In the genomic region with DNA sequence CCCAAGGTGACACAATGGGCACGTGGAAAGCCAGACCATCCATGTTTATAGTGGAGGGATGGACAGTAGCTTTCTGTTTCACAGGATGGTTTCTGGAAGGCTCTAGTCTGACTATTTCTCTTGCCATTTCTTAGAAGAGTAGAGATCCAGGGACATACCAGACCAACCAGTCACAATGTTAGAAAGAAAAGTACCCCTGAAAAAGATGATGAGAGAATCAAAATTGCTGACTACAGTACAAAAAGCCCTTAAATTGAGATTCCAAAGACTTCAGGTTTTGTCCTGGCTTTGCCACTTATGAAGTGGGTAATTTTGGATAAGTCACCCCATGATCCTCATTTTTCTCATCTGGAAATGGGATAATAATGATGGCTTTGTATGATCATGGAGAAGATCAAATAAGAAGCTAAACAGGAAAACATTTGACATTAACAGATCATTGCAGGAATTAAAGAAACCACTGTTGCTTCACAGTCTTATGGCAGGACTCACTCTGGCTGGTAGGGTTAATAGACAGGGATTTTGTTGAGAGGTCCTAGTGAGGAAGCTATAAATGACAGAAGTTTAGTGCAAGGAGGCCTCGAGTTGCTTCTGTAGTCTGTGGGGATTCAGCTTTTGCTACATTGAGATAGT, we compare ENCODE assay signal across 16 cellular contexts.
"Had no signal": no experiment of that assay in that cellular context is flagged by ENCODE, and none has a peak within 500 bp of the region (broad histone marks: within the 10 kb centered on the region; RNA-seq: fewer than 3 reads in every experiment).

No MANE protein-coding gene starts in this region.

- H3K4me1 ChIP-seq: adrenal gland, testis had no signal

- ATAC-seq: activated CD4-positive, alpha-beta T cell treated with anti-CD3 and anti-CD28 coated beads for 36 hours; activated naive CD4-positive, alpha-beta T cell treated with anti-CD3 and anti-CD28 coated beads, Interleukin-2, amount 50 U/mL, for 72 hours; esophagus mucosa; naive thymus-derived CD8-positive, alpha-beta T cell; WTC11 had no signal

- H3K4me3 ChIP-seq: adrenal gland, cardiac muscle cell, skin epidermis, testis had no signal

- H3K9me3 ChIP-seq: adrenal gland, testis had no signal

- H3K27ac ChIP-seq: adrenal gland, cardiac muscle cell, skin epidermis, testis had no signal

- H3K36me3 ChIP-seq: adrenal gland, cardiac muscle cell had no signal

- H3K27me3 ChIP-seq: adrenal gland, cardiac muscle cell, testis had no signal

- DNase-seq: activated CD4-positive, alpha-beta T cell treated with anti-CD3 and anti-CD28 coated beads for 36 hours; activated CD4-positive, alpha-beta T cell treated with anti-CD3 and anti-CD28 coated beads, Interleukin-2, amount 50 U/mL, for 48 hours; activated gamma-delta T cell treated with Interleukin-2 at 50 U/mL for 16 hours; adrenal gland; effector CD8-positive, alpha-beta T cell; immature natural killer cell; naive thymus-derived CD8-positive, alpha-beta T cell; nucleus accumbens; stimulated activated CD4-positive, alpha-beta T cell treated with anti-CD3 and anti-CD28 coated beads, Interleukin-15, amount 100 ng/mL, for 24 hours; stimulated activated CD4-positive, alpha-beta T cell treated with anti-CD3 and anti-CD28 coated beads, Interleukin-4, amount 100 ng/mL, for 1 hour; testis had no signal
